Comparison of ENCODE assay signal across 4 cellular contexts in the genomic region with DNA sequence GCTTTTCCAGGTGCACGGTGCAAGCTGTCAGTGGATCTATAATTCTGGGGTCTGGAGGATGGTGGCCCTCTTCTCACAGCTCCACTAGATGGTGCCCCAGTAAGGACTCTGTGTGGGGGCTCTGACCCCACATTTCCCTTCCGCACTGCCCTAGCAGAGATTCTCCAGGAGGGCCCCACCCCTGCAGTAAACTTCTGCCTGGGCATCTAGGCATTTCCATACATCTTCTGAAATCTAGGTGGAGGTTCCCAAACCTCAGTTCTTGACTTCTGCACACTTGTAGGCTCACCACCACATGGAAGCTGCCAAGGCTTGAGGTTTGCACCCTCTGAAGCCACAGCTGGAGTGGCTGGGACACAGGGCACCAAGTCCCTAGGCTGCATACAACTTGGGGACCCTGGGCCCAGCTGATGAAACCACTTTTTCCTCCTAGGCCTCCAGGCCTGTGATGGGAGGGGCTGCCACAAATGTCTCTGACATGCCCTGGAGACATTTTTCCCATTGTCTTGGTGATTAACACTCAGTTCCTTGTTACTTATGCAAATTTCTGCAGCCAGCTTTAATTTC. TPM values are rescaled to one million over a fixed set of nuclear protein-coding genes. Genes with fewer than 3 reads are reported as not detected.
"Had no signal": no experiment of that assay in that cellular context is flagged by ENCODE, and none has a peak within 500 bp of the region (broad histone marks: within the 10 kb centered on the region; RNA-seq: fewer than 3 reads in every experiment).

No MANE protein-coding gene starts in this region.

RNA-seq across cellular contexts. Expression of gene FGR, which starts 45.3 kb away (rescaled TPM):
- total RNA-seq: HepG2, HT-29, HT1080, IMR-90 had no signal
- polyA plus RNA-seq: HepG2, IMR-90 had no signal
